Comparison of ENCODE assay signal across 29 cellular contexts in genomic region chr11:130535530-130535929, GRCh38.
"Had no signal": no experiment of that assay in that cellular context is flagged by ENCODE, and none has a peak within 500 bp of the region (broad histone marks: within the 10 kb centered on the region; RNA-seq: fewer than 3 reads in every experiment).

No MANE protein-coding gene starts in this region.

- H3K9me3 ChIP-seq: esophagus squamous epithelium, gastrocnemius medialis, sigmoid colon, thoracic aorta had no signal

- H3K4me1 ChIP-seq: esophagus squamous epithelium, gastrocnemius medialis, parathyroid adenoma, sigmoid colon had no signal

- H3K9me3 Mint-ChIP-seq: activated naive CD4-positive, alpha-beta T cell treated with anti-CD3 and anti-CD28 coated beads, Interleukin-2, amount 50 U/mL, for 24 hours; activated T-helper 1 cell treated with anti-CD3 and anti-CD28 coated beads, Interleukin-12 subunit alpha, Interleukin-12 subunit beta, Interleukin-2, Interleukin-4 antibody, amounts not matched to agents 30 ng/mL and 10 ng/mL and 1 ng/mL, durations not matched to agents 14 hours and 24 hours and 36 hours; effector memory CD8-positive, alpha-beta T cell; mesothelial cell of epicardium; T-cell; T-helper 2 cell treated with Interferon-gamma antibody and Interleukin-4, amounts not matched to agents 5 μg/mL and 100 μg/mL, for 36 hours had no signal

- ATAC-seq: activated CD8-positive, alpha-beta T cell treated with anti-CD3 and anti-CD28 coated beads, Interleukin-2, amount 10 ng/mL, durations not matched to agents 7 days and 5 days; effector memory CD8-positive, alpha-beta T cell; gastrocnemius medialis; left colon; naive thymus-derived CD8-positive, alpha-beta T cell; SK-N-SH treated with all-trans-retinoic acid at 6 μM for 48 hours; T-cell had no signal

- H3K36me3 Mint-ChIP-seq: activated naive CD4-positive, alpha-beta T cell treated with anti-CD3 and anti-CD28 coated beads, Interleukin-2, amount 50 U/mL, for 24 hours; brain; mesothelial cell of epicardium; naive thymus-derived CD8-positive, alpha-beta T cell; stimulated activated naive B cell treated with anti-CD40 and anti-IgM and Interleukin-4, amounts not matched to agents 10 μg/mL and 1 μg/mL and 100 μg/mL, for 72 hours; T-cell had no signal

- H3K36me3 ChIP-seq: esophagus squamous epithelium, gastrocnemius medialis, sigmoid colon, thoracic aorta had no signal

- H3K27me3 ChIP-seq: gastrocnemius medialis, sigmoid colon had no signal

- DNase-seq: activated CD4-positive, alpha-beta T cell treated with anti-CD3 and anti-CD28 coated beads for 1 hour; activated CD4-positive, alpha-beta T cell treated with anti-CD3 and anti-CD28 coated beads, Interleukin-2, amount 50 U/mL, for 1 hour; activated CD8-positive, alpha-beta T cell treated with anti-CD3 and anti-CD28 coated beads, Interleukin-2, amount 10 ng/mL, durations not matched to agents 7 days and 5 days; activated gamma-delta T cell; anterior cingulate cortex; central memory CD4-positive, alpha-beta T cell; dorsolateral prefrontal cortex; effector memory CD8-positive, alpha-beta T cell; esophagus squamous epithelium; gastrocnemius medialis; left colon; naive thymus-derived CD8-positive, alpha-beta T cell; nucleus accumbens; sigmoid colon; stimulated activated CD4-positive, alpha-beta T cell treated with anti-CD3 and anti-CD28 coated beads, Interleukin-2, amount 100 ng/mL, for 48 hours; stimulated activated CD8-positive, alpha-beta memory T cell treated with anti-CD3 and anti-CD28 coated beads, Interleukin-4, amount 100 ng/mL, for 48 hours; stimulated activated naive B cell treated with anti-CD40 and anti-IgM and Interleukin-4, amounts not matched to agents 10 μg/mL and 1 μg/mL and 100 μg/mL, for 72 hours; T-cell had no signal

- H3K4me3 Mint-ChIP-seq: activated CD8-positive, alpha-beta T cell treated with anti-CD3 and anti-CD28 coated beads, Interleukin-2, amount 10 ng/mL, durations not matched to agents 7 days and 5 days; activated naive CD4-positive, alpha-beta T cell treated with anti-CD3 and anti-CD28 coated beads, Interleukin-2, amount 50 U/mL, for 24 hours; activated T-helper 1 cell treated with anti-CD3 and anti-CD28 coated beads, Interleukin-12 subunit alpha, Interleukin-12 subunit beta, Interleukin-2, Interleukin-4 antibody, amounts not matched to agents 30 ng/mL and 10 ng/mL and 1 ng/mL, durations not matched to agents 14 hours and 24 hours and 36 hours; brain; effector memory CD8-positive, alpha-beta T cell; mesothelial cell of epicardium; naive thymus-derived CD8-positive, alpha-beta T cell; stimulated activated naive B cell treated with anti-CD40 and anti-IgM and Interleukin-4, amounts not matched to agents 10 μg/mL and 1 μg/mL and 100 μg/mL, for 72 hours; T-cell; T-helper 2 cell treated with Interferon-gamma antibody and Interleukin-4, amounts not matched to agents 5 μg/mL and 100 μg/mL, for 36 hours had no signal

- FAIRE-seq: islet of Langerhans, TTC549 had no signal

- H3K4me1 Mint-ChIP-seq: activated naive CD4-positive, alpha-beta T cell treated with anti-CD3 and anti-CD28 coated beads, Interleukin-2, amount 50 U/mL, for 24 hours; stimulated activated naive B cell treated with anti-CD40 and anti-IgM and Interleukin-4, amounts not matched to agents 10 μg/mL and 1 μg/mL and 100 μg/mL, for 72 hours; T-cell had no signal

- H3K27ac ChIP-seq: dorsolateral prefrontal cortex, esophagus squamous epithelium, gastrocnemius medialis, parathyroid adenoma, thoracic aorta had no signal

- H3K4me3 ChIP-seq: dorsolateral prefrontal cortex, esophagus squamous epithelium, gastrocnemius medialis, lung, sigmoid colon, thoracic aorta had no signal

- H3K27ac Mint-ChIP-seq: activated CD8-positive, alpha-beta T cell treated with anti-CD3 and anti-CD28 coated beads, Interleukin-2, amount 10 ng/mL, durations not matched to agents 7 days and 5 days; activated naive CD4-positive, alpha-beta T cell treated with anti-CD3 and anti-CD28 coated beads, Interleukin-2, amount 50 U/mL, for 24 hours; activated T-helper 1 cell treated with anti-CD3 and anti-CD28 coated beads, Interleukin-12 subunit alpha, Interleukin-12 subunit beta, Interleukin-2, Interleukin-4 antibody, amounts not matched to agents 30 ng/mL and 10 ng/mL and 1 ng/mL, durations not matched to agents 14 hours and 24 hours and 36 hours; brain; effector memory CD8-positive, alpha-beta T cell; mesothelial cell of epicardium; naive thymus-derived CD8-positive, alpha-beta T cell; stimulated activated naive B cell treated with anti-CD40 and anti-IgM and Interleukin-4, amounts not matched to agents 10 μg/mL and 1 μg/mL and 100 μg/mL, for 72 hours; T-cell; T-helper 2 cell treated with Interferon-gamma antibody and Interleukin-4, amounts not matched to agents 5 μg/mL and 100 μg/mL, for 36 hours had no signal
